In the genomic region with DNA sequence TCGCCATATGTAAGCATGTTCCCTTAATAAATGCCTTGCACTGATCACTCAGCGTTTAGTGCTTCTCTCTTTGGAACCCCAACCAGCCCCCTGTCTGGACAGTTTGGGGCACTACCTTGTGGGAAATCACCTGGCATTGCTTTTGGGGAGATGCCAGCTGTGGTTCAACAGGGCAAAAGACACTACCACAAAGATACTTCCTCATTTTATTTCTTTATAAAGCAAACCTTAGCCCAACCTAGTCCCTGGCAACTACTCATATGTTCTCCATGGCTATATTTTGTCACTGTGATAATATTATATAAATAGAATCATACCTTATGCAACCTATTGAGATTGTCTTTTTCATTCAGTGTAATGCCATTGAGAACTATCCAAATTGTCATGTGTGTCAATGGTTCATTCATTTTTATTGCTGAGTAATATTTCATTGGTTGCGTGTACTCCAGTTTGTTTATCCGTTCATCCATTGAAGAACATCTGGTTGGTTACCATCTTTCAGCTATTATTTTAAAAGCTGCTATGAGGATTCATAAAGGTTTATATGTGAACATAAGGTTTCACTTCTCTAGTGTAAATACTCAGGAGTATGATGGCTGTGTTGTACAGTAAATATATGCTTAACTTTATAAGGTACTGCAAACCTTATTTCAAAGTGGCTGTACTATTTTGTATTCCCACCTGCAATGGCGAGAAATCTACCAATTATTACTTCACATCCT, we compare ENCODE assay signal across 19 cellular contexts.
DNase-seq lines count a peak whose midpoint lies in the region; ATAC-seq and TF ChIP-seq lines count a peak whose summit lies in the region.
"Had no signal": no experiment of that assay in that cellular context is flagged by ENCODE, and none has a peak within 500 bp of the region (broad histone marks: within the 10 kb centered on the region; RNA-seq: fewer than 3 reads in every experiment).

No MANE protein-coding gene starts in this region.

- no peaks in the 10 kb centered on the region for H4K20me1 ChIP-seq in MM.1S (ENCODE audit: insufficient read depth, low read length)

- H3K4me2 ChIP-seq in MM.1S (ENCODE audit: low read depth, low read length), result no peak overlapping the region

- no peak overlapping the region for H3K4me3 Mint-ChIP-seq in activated CD4-positive, alpha-beta T cell treated with anti-CD3 and anti-CD28 coated beads, Interleukin-2, amount 10 ng/mL, durations not matched to agents 7 days and 5 days
- H3K4me3 Mint-ChIP-seq: activated CD4-positive, alpha-beta memory T cell treated with anti-CD3 and anti-CD28 coated beads for 36 hours; activated naive CD4-positive, alpha-beta T cell treated with anti-CD3 and anti-CD28 coated beads, Interleukin-2, amount 50 U/mL, for 24 hours; activated T-cell treated with anti-CD3 and anti-CD28 coated beads, Interleukin-2, amount 50 U/mL, for 4 hours; brain; dendritic cell treated with granulocyte-macrophage colony-stimulating factor and Interleukin-4, amounts not matched to agents 40 ng/mL and 50 ng/mL, for 4 days had no signal

- H3K9ac ChIP-seq in MM.1S (ENCODE audit: low read length), result no peak overlapping the region

- CTCF ChIA-PET in activated CD4-positive, alpha-beta T cell treated with anti-CD3 and anti-CD28 coated beads, Interleukin-2, amount 10 ng/mL, durations not matched to agents 7 days and 5 days (lab: Charles Lee), result no interaction called here

- TF ChIP-seq CTCF in MM.1S (IDR thresholded peaks at IDR 0.05; ENCODE audit: low read length) (0 out of 2 replicates have a peak, but pooled peaks have one; percentile 4), mucosa of descending colon (IDR thresholded peaks at IDR 0.05) (no peak), GM13977 (IDR thresholded peaks at IDR 0.05; ENCODE audit: extremely low read depth, insufficient read depth, missing control alignments) (no peak)

- no peaks in the 10 kb centered on the region for H3K9me2 ChIP-seq in MM.1S (replicated peaks; ENCODE audit: insufficient read depth, low read length)

- H3K27me3 ChIP-seq in MM.1S (replicated peaks; ENCODE audit: insufficient read depth, low read length), result no peaks in the 10 kb centered on the region
- H3K27me3 ChIP-seq: ovary had no signal

- intact Hi-C loops in mucosa of descending colon (cut with DNase I, micrococcal nuclease), result loop anchor here in 1 of 2 donors (10.0 kb wide), 2 partner anchors 168 to 198 kb away; no protein-coding TSS in a partner anchor

- H2AFZ ChIP-seq in MM.1S (ENCODE audit: low read length), result no peak overlapping the region

- peak; percentile 10 for DNase-seq in MM.1S
- DNase-seq in mucosa of descending colon, result peak in 1 of 3 donors; percentile 30
- DNase-seq in GM13977 (ENCODE audit: low spot score), result no peak
- no peak for DNase-seq in activated CD4-positive, alpha-beta T cell treated with anti-CD3 and anti-CD28 coated beads, Interleukin-2, amount 10 ng/mL, durations not matched to agents 7 days and 5 days
- DNase-seq in erythroblast (lab: John Stamatoyannopoulos, UW), result no peak
- DNase-seq in NCI-H2029 (lab: John Stamatoyannopoulos, UW), result no peak
- DNase-seq: activated CD4-positive, alpha-beta memory T cell treated with anti-CD3 and anti-CD28 coated beads for 36 hours; activated T-cell treated with anti-CD3 and anti-CD28 coated beads, Interleukin-2, amount 50 U/mL, for 4 hours; NCI-H1694; NCI-H226; NK-92 treated with Interleukin-12 subunit alpha and Interleukin-12 subunit beta, amount 100 ng/mL, for 24 hours; ovary; stimulated activated CD4-positive, alpha-beta T cell treated with anti-CD3 and anti-CD28 coated beads, Interleukin-2, amount 100 ng/mL, for 48 hours had no signal

- no peak overlapping the region for H3K27ac ChIP-seq in MM.1S (ENCODE audit: low read length)
- H3K27ac ChIP-seq: ovary, RWPE1 had no signal

- H3K4me3 ChIP-seq in MM.1S (ENCODE audit: low read length) (no peak overlapping the region), mucosa of descending colon (no peak overlapping the region)
- H3K4me3 ChIP-seq: ovary had no signal

- H3K79me2 ChIP-seq in MM.1S (ENCODE audit: low read length), result no peaks in the 10 kb centered on the region

- POLR2A ChIA-PET in activated CD4-positive, alpha-beta T cell treated with anti-CD3 and anti-CD28 coated beads, Interleukin-2, amount 10 ng/mL, durations not matched to agents 7 days and 5 days (lab: Charles Lee), result no interaction called here

- H3F3A ChIP-seq in MM.1S (ENCODE audit: insufficient read depth, low read length), result no peaks in the 10 kb centered on the region

- H3K9me3 Mint-ChIP-seq in activated CD4-positive, alpha-beta T cell treated with anti-CD3 and anti-CD28 coated beads, Interleukin-2, amount 10 ng/mL, durations not matched to agents 7 days and 5 days, result no peaks in the 10 kb centered on the region
- H3K9me3 Mint-ChIP-seq: activated CD4-positive, alpha-beta memory T cell treated with anti-CD3 and anti-CD28 coated beads for 36 hours; activated naive CD4-positive, alpha-beta T cell treated with anti-CD3 and anti-CD28 coated beads, Interleukin-2, amount 50 U/mL, for 24 hours; dendritic cell treated with granulocyte-macrophage colony-stimulating factor and Interleukin-4, amounts not matched to agents 40 ng/mL and 50 ng/mL, for 4 days had no signal

- H3K4me1 Mint-ChIP-seq in activated CD4-positive, alpha-beta T cell treated with anti-CD3 and anti-CD28 coated beads, Interleukin-2, amount 10 ng/mL, durations not matched to agents 7 days and 5 days, result no peaks in the 10 kb centered on the region
- H3K4me1 Mint-ChIP-seq: activated naive CD4-positive, alpha-beta T cell treated with anti-CD3 and anti-CD28 coated beads, Interleukin-2, amount 50 U/mL, for 24 hours had no signal

- ATAC-seq in GM18498 (IDR thresholded peaks at IDR 0.05; ENCODE audit: unreplicated experiment) (peak; percentile 66), GM21717 (IDR thresholded peaks at IDR 0.05; ENCODE audit: unreplicated experiment) (peak; percentile 59), mucosa of descending colon (peak; percentile 76)
- ATAC-seq: activated T-cell treated with anti-CD3 and anti-CD28 coated beads, Interleukin-2, amount 50 U/mL, for 4 hours had no signal

- no peaks in the 10 kb centered on the region for H3K36me3 Mint-ChIP-seq in activated CD4-positive, alpha-beta T cell treated with anti-CD3 and anti-CD28 coated beads, Interleukin-2, amount 10 ng/mL, durations not matched to agents 7 days and 5 days (ENCODE audit: low read depth)
- H3K36me3 Mint-ChIP-seq: activated CD4-positive, alpha-beta memory T cell treated with anti-CD3 and anti-CD28 coated beads for 36 hours; activated naive CD4-positive, alpha-beta T cell treated with anti-CD3 and anti-CD28 coated beads, Interleukin-2, amount 50 U/mL, for 24 hours; brain had no signal

- H3K9me3 ChIP-seq in MM.1S (replicated peaks; ENCODE audit: insufficient read depth, low read length) (no peaks in the 10 kb centered on the region), mucosa of descending colon (no peaks in the 10 kb centered on the region)
- H3K9me3 ChIP-seq: ovary had no signal

- TF ChIP-seq POLR2A in erythroblast (IDR thresholded peaks at IDR 0.05; ENCODE audit: low read length), result no peak

- H3K4me1 ChIP-seq in MM.1S (ENCODE audit: low read length) (0 out of 2 replicates have a peak, but pooled peaks cover 2% of the 10 kb centered on the region), mucosa of descending colon (ENCODE audit: low read depth) (no peaks in the 10 kb centered on the region)

- in situ Hi-C loops in GM13977 (cut with MboI; ENCODE audit: low pct_unique_long_range_greater_than_20kb, low sequenced_read_pairs, unreplicated experiment), result loop anchor here (25.0 kb wide), 1 partner anchor 476 kb away; a partner anchor contains a TSS

- H3K27me3 Mint-ChIP-seq in activated CD4-positive, alpha-beta T cell treated with anti-CD3 and anti-CD28 coated beads, Interleukin-2, amount 10 ng/mL, durations not matched to agents 7 days and 5 days, result peaks cover 9% of the 10 kb centered on the region
- H3K27me3 Mint-ChIP-seq: brain had no signal

- H3K36me3 ChIP-seq in MM.1S (replicated peaks; ENCODE audit: insufficient read depth, low read length) (no peaks in the 10 kb centered on the region), mucosa of descending colon (ENCODE audit: low read depth) (no peaks in the 10 kb centered on the region)
- H3K36me3 ChIP-seq: ovary had no signal

- no peak overlapping the region for H3K27ac Mint-ChIP-seq in activated CD4-positive, alpha-beta T cell treated with anti-CD3 and anti-CD28 coated beads, Interleukin-2, amount 10 ng/mL, durations not matched to agents 7 days and 5 days
- H3K27ac Mint-ChIP-seq: activated CD4-positive, alpha-beta memory T cell treated with anti-CD3 and anti-CD28 coated beads for 36 hours; activated naive CD4-positive, alpha-beta T cell treated with anti-CD3 and anti-CD28 coated beads, Interleukin-2, amount 50 U/mL, for 24 hours; brain; dendritic cell treated with granulocyte-macrophage colony-stimulating factor and Interleukin-4, amounts not matched to agents 40 ng/mL and 50 ng/mL, for 4 days had no signal
